9 cellular contexts compared by ENCODE assay signal in the genomic region with DNA sequence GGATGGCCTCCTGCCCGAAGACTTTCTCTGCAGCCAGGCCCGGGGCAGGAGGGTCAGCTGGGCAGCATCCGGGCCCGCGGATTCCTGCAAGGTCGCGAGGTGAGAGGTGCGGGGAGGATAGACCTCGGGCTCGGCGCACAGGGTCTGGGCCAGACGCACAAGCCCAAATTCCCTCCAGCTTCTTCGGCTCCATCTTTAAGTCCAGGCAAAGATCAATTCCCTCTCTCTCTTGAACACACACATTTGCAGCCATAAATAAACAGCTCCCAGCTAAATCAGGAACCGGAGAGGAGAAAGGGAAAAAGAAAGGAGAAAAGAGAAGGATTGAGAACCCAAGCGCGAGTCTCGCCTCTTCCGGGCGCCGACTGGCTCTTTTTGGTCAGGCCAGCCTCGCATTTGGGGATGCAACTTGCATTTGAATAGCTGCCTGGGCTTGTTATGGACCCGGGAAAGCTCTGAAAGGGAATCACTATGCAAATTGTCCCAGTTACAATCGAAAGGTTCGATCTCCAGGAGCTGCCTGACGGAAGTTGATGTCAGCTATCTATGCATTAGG. TPM values are rescaled to one million over a fixed set of nuclear protein-coding genes. Genes with fewer than 3 reads are reported as not detected.
DNase-seq lines count a peak whose midpoint lies in the region; ATAC-seq and TF ChIP-seq lines count a peak whose summit lies in the region.
"Had no signal": no experiment of that assay in that cellular context is flagged by ENCODE, and none has a peak within 500 bp of the region (broad histone marks: within the 10 kb centered on the region; RNA-seq: fewer than 3 reads in every experiment).

No MANE protein-coding gene starts in this region.

- under 1% methylated on average over 25 of the region's 25 CpGs for WGBS in hepatocyte (ENCODE audit: low lambda C conversion rate, missing lambda C conversion rate)

- H3K4me3 Mint-ChIP-seq in activated CD4-positive, alpha-beta memory T cell treated with anti-CD3 and anti-CD28 coated beads for 36 hours: peak overlapping the region; percentile 60

- in situ Hi-C loops in gastrocnemius medialis (cut with MboI; ENCODE audit: low sequenced_read_pairs in 4 of 4): no loop called here

- H3K27ac ChIP-seq in hepatocyte: no peak overlapping the region
- no peak overlapping the region for H3K27ac ChIP-seq in gastrocnemius medialis

- peaks cover 22% of the 10 kb centered on the region for H3K4me1 ChIP-seq in hepatocyte (ENCODE audit: insufficient read depth)
- peaks cover 8 to 25% of the 10 kb centered on the region in 2 donors for H3K4me1 ChIP-seq in gastrocnemius medialis

- H3K4me2 ChIP-seq in hepatocyte: peak overlapping the region; percentile 89

- H3K27me3 Mint-ChIP-seq in activated CD4-positive, alpha-beta memory T cell treated with anti-CD3 and anti-CD28 coated beads for 36 hours: peaks cover 76% of the 10 kb centered on the region

- intact Hi-C loops in activated CD4-positive, alpha-beta memory T cell treated with anti-CD3 and anti-CD28 coated beads for 36 hours (cut with micrococcal nuclease): loop anchor here (2.0 kb wide), 1 partner anchor 24 kb away; no protein-coding TSS in a partner anchor
- intact Hi-C loops in gastrocnemius medialis (cut with DNase I; ENCODE audit: low total_unique reads): no loop called here

- CTCF ChIA-PET in activated CD4-positive, alpha-beta memory T cell treated with anti-CD3 and anti-CD28 coated beads for 36 hours (lab: Charles Lee): interaction anchor here (0.8 to 4.4 kb wide), 3 partner anchors 12 to 25 kb away, joined by 3 to 18 read pairs (median 4); no protein-coding TSS in a partner anchor

- H3K9me2 ChIP-seq in hepatocyte (replicated peaks; ENCODE audit: insufficient read depth): no peaks in the 10 kb centered on the region

- peaks cover 100% of the 10 kb centered on the region for H3K27me3 ChIP-seq in hepatocyte
- H3K27me3 ChIP-seq in gastrocnemius medialis: peaks cover 95 to 99% (median 98%) of the 10 kb centered on the region in 3 donors

- peak overlapping the region; percentile 60 for H2AFZ ChIP-seq in hepatocyte

- ATAC-seq in gastrocnemius medialis: no peak

- H3K79me2 ChIP-seq in hepatocyte: no peaks in the 10 kb centered on the region

- peaks cover 3% of the 10 kb centered on the region for H3K36me3 Mint-ChIP-seq in activated CD4-positive, alpha-beta memory T cell treated with anti-CD3 and anti-CD28 coated beads for 36 hours

- no peaks in the 10 kb centered on the region for H4K20me1 ChIP-seq in hepatocyte (ENCODE audit: insufficient read depth, poor library complexity, severe bottlenecking)

- TF ChIP-seq CTCF in hepatocyte (IDR thresholded peaks at IDR 0.05; ENCODE audit: poor library complexity) (no peak), gastrocnemius medialis (IDR thresholded peaks at IDR 0.05 in 4 of 5, conservative IDR thresholded peaks at IDR 0.05 in 1 of 5) (no peak)

- H3K36me3 ChIP-seq in hepatocyte (replicated peaks; ENCODE audit: insufficient read depth, low read depth): no peaks in the 10 kb centered on the region
- H3K36me3 ChIP-seq in gastrocnemius medialis: no peaks in the 10 kb centered on the region

- POLR2A ChIA-PET in activated CD4-positive, alpha-beta memory T cell treated with anti-CD3 and anti-CD28 coated beads for 36 hours (lab: Charles Lee): no interaction called here

- H3K4me1 Mint-ChIP-seq in activated CD4-positive, alpha-beta memory T cell treated with anti-CD3 and anti-CD28 coated beads for 36 hours (ENCODE audit: low read depth): peaks cover 20% of the 10 kb centered on the region

- no peak overlapping the region for H3K27ac Mint-ChIP-seq in activated CD4-positive, alpha-beta memory T cell treated with anti-CD3 and anti-CD28 coated beads for 36 hours

- H3K9me3 Mint-ChIP-seq in activated CD4-positive, alpha-beta memory T cell treated with anti-CD3 and anti-CD28 coated beads for 36 hours: no peaks in the 10 kb centered on the region

- H3K9me3 ChIP-seq in hepatocyte (ENCODE audit: low read depth) (no peaks in the 10 kb centered on the region), gastrocnemius medialis (no peaks in the 10 kb centered on the region)

- DNase-seq in ELF-1 (ENCODE audit: low read depth, low spot score) (peak; percentile 59), hepatocyte (ENCODE audit: low spot score) (no peak), gastrocnemius medialis (no peak), NCI-H2196 treated with DMSO at 0.1 percent for 48 hours (lab: John Stamatoyannopoulos, UW; ENCODE audit: unreplicated experiment) (no peak), HT-29 (ENCODE audit: low spot score) (no peak), NCI-H2196 (lab: John Stamatoyannopoulos, UW; ENCODE audit: unreplicated experiment) (no peak), kidney glomerular epithelial cell (lab: John Stamatoyannopoulos, UW) (no peak)
- no peak for DNase-seq in activated CD4-positive, alpha-beta memory T cell treated with anti-CD3 and anti-CD28 coated beads for 36 hours

- H3K4me3 ChIP-seq in hepatocyte (peak overlapping the region; percentile 23), gastrocnemius medialis (peak overlapping the region; percentile 37 to 59 (median 44))

- no peak for TF ChIP-seq POLR2A in gastrocnemius medialis (IDR thresholded peaks at IDR 0.05)

RNA-seq across cellular contexts. Expression of gene ONECUT1, which starts 14.5 kb away (rescaled TPM):
- total RNA-seq in activated CD4-positive, alpha-beta memory T cell treated with anti-CD3 and anti-CD28 coated beads for 36 hours: not detected
- total RNA-seq in hepatocyte: 9.5 and 15.2 TPM in 2 replicates
- polyA plus RNA-seq in hepatocyte: 3.9 and 5.9 TPM in 2 replicates
- total RNA-seq in gastrocnemius medialis: not detected
- total RNA-seq in HT-29 (2014; rRNA removed; shearing (Covaris generic)): not detected in 2 replicates
- total RNA-seq: lung microvascular endothelial cell had no signal
